9 cellular contexts compared by ENCODE assay signal in the genomic region with DNA sequence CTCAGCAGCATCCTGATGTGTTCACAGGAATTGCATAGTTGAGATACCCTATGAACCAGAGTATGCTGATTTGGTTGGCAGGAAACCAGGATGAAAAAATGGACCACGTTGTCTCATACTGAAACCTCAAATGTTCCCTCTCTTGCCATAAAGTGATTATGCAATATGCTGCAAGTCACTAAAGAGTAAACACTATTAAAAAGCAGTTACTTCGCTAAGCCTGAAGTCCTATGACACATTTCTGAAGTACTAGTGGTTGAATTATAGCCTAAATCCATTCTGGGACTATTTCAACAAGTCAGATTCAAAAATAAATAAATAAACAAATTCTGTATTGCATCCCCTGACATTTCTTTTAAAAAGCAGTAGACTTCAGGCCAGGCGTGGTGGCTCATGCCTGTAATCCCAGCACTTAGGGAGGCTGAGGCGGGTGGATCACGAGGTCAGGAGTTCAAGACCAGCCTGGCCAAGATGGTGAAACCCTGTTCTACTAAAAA.
DNase-seq lines count a peak whose midpoint lies in the region; ATAC-seq and TF ChIP-seq lines count a peak whose summit lies in the region.
"Had no signal": no experiment of that assay in that cellular context is flagged by ENCODE, and none has a peak within 500 bp of the region (broad histone marks: within the 10 kb centered on the region; RNA-seq: fewer than 3 reads in every experiment).

No MANE protein-coding gene starts in this region.

- peak; percentile 67 for DNase-seq in activated CD4-positive, alpha-beta T cell treated with anti-CD3 and anti-CD28 coated beads, Interleukin-2, amount 10 ng/mL, durations not matched to agents 24 days and 14 days
- DNase-seq in activated CD4-positive, alpha-beta T cell treated with anti-CD3 and anti-CD28 coated beads, Interleukin-2, amount 50 U/mL, for 4 hours: no peak
- DNase-seq in OCI-M1 (lab: John Stamatoyannopoulos, UW): peak; percentile 71
- DNase-seq in foreskin fibroblast: peak; percentile 94 to 96
- DNase-seq in thoracic aorta (ENCODE audit: low spot score): no peak
- DNase-seq in NCI-H526 (lab: John Stamatoyannopoulos, UW): no peak
- no peak for DNase-seq in epidermal melanocyte (ENCODE audit: insufficient read length, low spot score)

- peaks cover 31% of the 10 kb centered on the region for H3K36me3 Mint-ChIP-seq in activated CD4-positive, alpha-beta T cell treated with anti-CD3 and anti-CD28 coated beads, Interleukin-2, amount 10 ng/mL, durations not matched to agents 24 days and 14 days (ENCODE audit: low read depth)

- H3K4me3 Mint-ChIP-seq in activated CD4-positive, alpha-beta T cell treated with anti-CD3 and anti-CD28 coated beads, Interleukin-2, amount 10 ng/mL, durations not matched to agents 24 days and 14 days: no peak overlapping the region

- no peaks in the 10 kb centered on the region for H3K36me3 ChIP-seq in thoracic aorta

- intact Hi-C loops in activated CD4-positive, alpha-beta T cell treated with anti-CD3 and anti-CD28 coated beads, Interleukin-2, amount 10 ng/mL, durations not matched to agents 24 days and 14 days (cut with micrococcal nuclease): loop anchor here (1.0 to 10.0 kb wide), 6 partner anchors 11 to 649 kb away; partner anchors contain the start of genes ABCG2 and TIGD2

- peaks cover 17% of the 10 kb centered on the region for H3K4me1 Mint-ChIP-seq in activated CD4-positive, alpha-beta T cell treated with anti-CD3 and anti-CD28 coated beads, Interleukin-2, amount 10 ng/mL, durations not matched to agents 24 days and 14 days

- H3K4me1 ChIP-seq in thoracic aorta (ENCODE audit: control insufficient read depth in 1 of 2, low read depth in 2 of 2): peaks cover 11 to 22% of the 10 kb centered on the region in 2 donors

- no peaks in the 10 kb centered on the region for H3K27me3 ChIP-seq in thoracic aorta (replicated peaks; ENCODE audit: insufficient read depth)

- peaks cover 21% of the 10 kb centered on the region for H3K27me3 Mint-ChIP-seq in activated CD4-positive, alpha-beta T cell treated with anti-CD3 and anti-CD28 coated beads, Interleukin-2, amount 10 ng/mL, durations not matched to agents 24 days and 14 days

- no peak for TF ChIP-seq CTCF in foreskin fibroblast (IDR thresholded peaks at IDR 0.05; ENCODE audit: low read depth, low read length)
- TF ChIP-seq CTCF in thoracic aorta (IDR thresholded peaks at IDR 0.05): no peak

- no peak overlapping the region for H3K4me3 ChIP-seq in foreskin fibroblast (ENCODE audit: low read depth in 1 of 2, low read length in 2 of 2)
- H3K4me3 ChIP-seq in thoracic aorta: no peak overlapping the region

- no peaks in the 10 kb centered on the region for H3K9me3 Mint-ChIP-seq in activated CD4-positive, alpha-beta T cell treated with anti-CD3 and anti-CD28 coated beads, Interleukin-2, amount 10 ng/mL, durations not matched to agents 24 days and 14 days

- H3K27ac Mint-ChIP-seq in activated CD4-positive, alpha-beta T cell treated with anti-CD3 and anti-CD28 coated beads, Interleukin-2, amount 10 ng/mL, durations not matched to agents 24 days and 14 days: no peak overlapping the region

- no peaks in the 10 kb centered on the region for H3K9me3 ChIP-seq in thoracic aorta

- peak overlapping the region in 1 of 2 donors; percentile 56 for H3K27ac ChIP-seq in thoracic aorta
- H3K27ac ChIP-seq: C4-2B had no signal

- ATAC-seq in HG02852 (IDR thresholded peaks at IDR 0.05; ENCODE audit: unreplicated experiment) (peak; percentile 79), thoracic aorta (ENCODE audit: insufficient number of reproducible peaks, low FRiP score, low read depth) (peak; percentile 91)

Comparison
In these comparisons a context has a peak if more than half of its experiments do, and no peak if none do; other contexts are left out.
1. DNase-seq: peak in activated CD4-positive, alpha-beta T cell treated with anti-CD3 and anti-CD28 coated beads, Interleukin-2, amount 10 ng/mL, durations not matched to agents 24 days and 14 days (single experiment), OCI-M1 (single experiment) and foreskin fibroblast (2 of 2); none in activated CD4-positive, alpha-beta T cell treated with anti-CD3 and anti-CD28 coated beads, Interleukin-2, amount 50 U/mL, for 4 hours (0 of 2), thoracic aorta (single experiment), NCI-H526 (0 of 2) and epidermal melanocyte (single experiment).